Comparison of ENCODE assay signal across 1 cellular context in the genomic region with DNA sequence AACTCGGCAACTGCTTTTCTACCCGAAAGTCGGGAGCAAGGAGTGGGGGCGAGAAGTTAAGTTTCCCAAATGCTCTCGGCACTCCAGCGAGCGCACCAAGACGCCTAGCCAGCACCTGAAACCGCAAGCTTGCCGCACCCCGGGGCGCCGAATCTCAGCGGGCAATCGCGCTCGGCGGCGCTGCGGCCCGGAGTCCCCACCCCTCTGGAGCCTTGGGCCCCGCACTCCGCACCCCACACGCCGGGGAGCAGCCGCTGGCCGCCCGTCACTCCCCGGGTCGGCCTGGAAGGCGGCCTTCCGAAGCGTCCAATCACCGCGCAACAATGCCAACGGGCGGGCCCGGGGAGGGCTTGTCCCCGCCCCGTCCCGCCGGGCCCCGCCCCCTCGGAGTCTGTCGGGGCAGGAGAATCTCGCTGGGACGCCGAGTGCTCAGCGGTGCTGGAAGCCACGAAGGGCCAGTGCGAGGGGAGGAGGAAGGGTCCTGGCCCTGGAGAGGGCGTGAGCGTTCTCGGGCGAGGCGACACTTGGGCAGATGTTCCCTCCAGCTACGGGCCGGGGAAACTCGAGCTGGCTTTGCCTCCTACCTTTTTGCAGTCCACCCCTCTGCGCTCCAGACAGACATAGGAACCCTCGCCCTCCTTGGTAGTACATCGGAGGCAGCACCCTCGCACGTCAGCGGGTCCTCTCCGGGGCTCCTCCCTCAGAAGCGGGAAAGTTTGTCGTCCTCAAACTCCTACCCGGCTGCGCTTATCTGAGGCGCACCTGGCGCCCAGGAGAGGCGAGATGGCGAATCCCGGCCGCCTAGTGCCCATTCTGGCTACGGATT.
TF ChIP-seq lines count a peak whose summit lies in the region.

No MANE protein-coding gene starts in this region.

TF ChIP-seq in HEK293, 187 proteins besides CTCF, POLR2A, EP300 and RAD21 (continued from another document):
- TF ChIP-seq, protein P1, sequence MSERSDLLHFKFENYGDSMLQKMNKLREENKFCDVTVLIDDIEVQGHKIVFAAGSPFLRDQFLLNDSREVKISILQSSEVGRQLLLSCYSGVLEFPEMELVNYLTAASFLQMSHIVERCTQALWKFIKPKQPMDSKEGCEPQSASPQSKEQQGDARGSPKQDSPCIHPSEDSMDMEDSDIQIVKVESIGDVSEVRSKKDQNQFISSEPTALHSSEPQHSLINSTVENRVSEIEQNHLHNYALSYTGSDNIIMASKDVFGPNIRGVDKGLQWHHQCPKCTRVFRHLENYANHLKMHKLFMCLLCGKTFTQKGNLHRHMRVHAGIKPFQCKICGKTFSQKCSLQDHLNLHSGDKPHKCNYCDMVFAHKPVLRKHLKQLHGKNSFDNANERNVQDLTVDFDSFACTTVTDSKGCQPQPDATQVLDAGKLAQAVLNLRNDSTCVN (tag by site-specific recombination; optimal IDR thresholded peaks at IDR 0.05), result peak; percentile 52
- TF ChIP-seq GLIS2 (tag by site-specific recombination; IDR thresholded peaks at IDR 0.05), result peak; percentile 92
- TF ChIP-seq, protein P2, sequence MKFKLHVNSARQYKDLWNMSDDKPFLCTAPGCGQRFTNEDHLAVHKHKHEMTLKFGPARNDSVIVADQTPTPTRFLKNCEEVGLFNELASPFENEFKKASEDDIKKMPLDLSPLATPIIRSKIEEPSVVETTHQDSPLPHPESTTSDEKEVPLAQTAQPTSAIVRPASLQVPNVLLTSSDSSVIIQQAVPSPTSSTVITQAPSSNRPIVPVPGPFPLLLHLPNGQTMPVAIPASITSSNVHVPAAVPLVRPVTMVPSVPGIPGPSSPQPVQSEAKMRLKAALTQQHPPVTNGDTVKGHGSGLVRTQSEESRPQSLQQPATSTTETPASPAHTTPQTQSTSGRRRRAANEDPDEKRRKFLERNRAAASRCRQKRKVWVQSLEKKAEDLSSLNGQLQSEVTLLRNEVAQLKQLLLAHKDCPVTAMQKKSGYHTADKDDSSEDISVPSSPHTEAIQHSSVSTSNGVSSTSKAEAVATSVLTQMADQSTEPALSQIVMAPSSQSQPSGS (tag by site-specific recombination; IDR thresholded peaks at IDR 0.05; ENCODE audit: low read depth), result no peak
